Comparison of ENCODE assay signal across 8 cellular contexts in the genomic region with DNA sequence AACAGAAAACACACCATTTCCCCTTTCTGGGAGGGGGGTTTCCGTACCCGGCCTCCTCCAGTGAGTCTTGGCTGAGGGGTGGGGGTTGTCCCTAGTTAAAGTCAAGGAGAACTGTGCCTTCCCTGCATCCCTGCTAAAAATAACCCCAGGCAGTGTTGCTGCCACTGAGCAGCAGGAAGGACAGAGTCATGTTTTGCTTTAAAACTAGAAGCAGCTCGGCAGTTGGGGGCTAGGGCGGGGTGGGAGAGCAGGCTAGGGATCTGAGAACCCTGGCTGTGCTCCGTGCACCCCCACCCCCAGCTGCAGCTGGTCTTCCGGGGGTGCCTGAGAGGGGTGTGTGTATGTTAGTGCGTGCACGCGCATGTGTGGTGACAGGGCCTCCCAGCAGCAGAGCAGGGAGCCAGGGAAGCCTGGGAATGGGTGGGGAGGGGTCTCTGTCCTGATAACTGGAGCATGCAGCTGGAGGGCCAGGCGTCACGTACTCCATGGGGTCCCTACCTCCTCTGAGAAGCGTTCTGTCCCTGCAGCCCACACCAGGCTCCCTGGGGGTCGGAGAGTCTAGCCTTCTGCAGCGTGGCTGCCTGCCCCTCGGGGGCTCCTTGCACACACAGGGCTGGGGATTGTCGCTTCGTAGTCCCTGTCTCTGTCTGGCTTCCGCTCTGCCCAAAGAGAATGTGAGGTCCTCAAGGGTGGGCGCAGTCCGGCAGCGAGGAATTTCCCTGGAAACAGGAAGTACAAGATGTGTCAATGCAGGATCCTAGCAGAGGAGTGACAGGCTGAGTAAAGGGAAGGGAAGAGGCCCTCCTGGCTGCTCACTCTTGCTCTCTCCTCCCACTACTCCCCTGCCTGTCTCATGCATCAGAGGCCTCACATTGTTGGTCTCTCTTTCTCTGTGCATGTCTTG. TPM values are rescaled to one million over a fixed set of nuclear protein-coding genes. Genes with fewer than 3 reads are reported as not detected.
DNase-seq lines count a peak whose midpoint lies in the region; FAIRE-seq and TF ChIP-seq lines count a peak whose summit lies in the region.

No MANE protein-coding gene starts in this region.

- H3K4me3 ChIP-seq in BE2C (ENCODE audit: low read depth, low read length), result peak overlapping the region; percentile 32
- H3K4me3 ChIP-seq in skeletal muscle cell (ENCODE audit: low read depth, low read length), result peak overlapping the region; percentile 32

- H3K27ac Mint-ChIP-seq in activated naive CD8-positive, alpha-beta T cell treated with anti-CD3 and anti-CD28 coated beads for 36 hours, result peak overlapping the region; percentile 93

- peaks cover 22% of the 10 kb centered on the region for H3K4me1 ChIP-seq in BE2C

- no peaks in the 10 kb centered on the region for H3K27me3 Mint-ChIP-seq in activated naive CD8-positive, alpha-beta T cell treated with anti-CD3 and anti-CD28 coated beads for 36 hours

- H3K36me3 Mint-ChIP-seq in activated naive CD8-positive, alpha-beta T cell treated with anti-CD3 and anti-CD28 coated beads for 36 hours, result peaks cover 2% of the 10 kb centered on the region

- DNase-seq in BE2C (peak; percentile 60), GM19239 (ENCODE audit: insufficient read length, low spot score) (peak; percentile 26), HTR-8/SVneo (ENCODE audit: insufficient read length, low spot score) (peak; percentile 54), hippocampal formation (lab: John Stamatoyannopoulos, UW) (peak; percentile 52 to 69), skeletal muscle cell (ENCODE audit: low read depth) (peak; percentile 52), 8988T (no peak), NCI-H187 treated with DMSO at 0.1 percent for 48 hours (lab: John Stamatoyannopoulos, UW) (no peak)
- DNase-seq in activated naive CD8-positive, alpha-beta T cell treated with anti-CD3 and anti-CD28 coated beads for 36 hours, result no peak

- no peak for TF ChIP-seq CTCF in BE2C (IDR thresholded peaks at IDR 0.05; ENCODE audit: low read depth, low read length)

- H3K4me3 Mint-ChIP-seq in activated naive CD8-positive, alpha-beta T cell treated with anti-CD3 and anti-CD28 coated beads for 36 hours, result peak overlapping the region; percentile 64

- H3K9me3 Mint-ChIP-seq in activated naive CD8-positive, alpha-beta T cell treated with anti-CD3 and anti-CD28 coated beads for 36 hours, result peaks cover 2% of the 10 kb centered on the region

- FAIRE-seq in GM19239 (lab: Jason Lieb, UNC), result peak; percentile 90
- FAIRE-seq in HTR-8/SVneo (lab: Jason Lieb, UNC), result no peak

- H3K27me3 ChIP-seq in BE2C, result no peaks in the 10 kb centered on the region

- no peaks in the 10 kb centered on the region for H3K9me3 ChIP-seq in BE2C

- H3K36me3 ChIP-seq in BE2C, result no peaks in the 10 kb centered on the region

- H3K4me1 Mint-ChIP-seq in activated naive CD8-positive, alpha-beta T cell treated with anti-CD3 and anti-CD28 coated beads for 36 hours, result peaks cover 65% of the 10 kb centered on the region

RNA-seq across cellular contexts. Expression of gene ARMC12, which starts 16.8 kb away (rescaled TPM):
- 3.1 TPM for polyA plus RNA-seq in BE2C (2012; ENCODE audit: insufficient read depth, insufficient read length, low read depth)
- 1 to 10 TPM; 1.8 to 2.0 TPM for total RNA-seq in activated naive CD8-positive, alpha-beta T cell treated with anti-CD3 and anti-CD28 coated beads for 36 hours

RNA-seq across cellular contexts. Expression of gene FKBP5, which starts 31.4 kb away (rescaled TPM):
- 35.2 TPM for polyA plus RNA-seq in BE2C (2012; ENCODE audit: insufficient read depth, insufficient read length, low read depth)
- 100 to 1,000 TPM; 110 TPM for total RNA-seq in activated naive CD8-positive, alpha-beta T cell treated with anti-CD3 and anti-CD28 coated beads for 36 hours

RNA-seq across cellular contexts. Expression of gene CLPSL2, which starts 56.3 kb away (rescaled TPM):
- not detected for polyA plus RNA-seq in BE2C (2012; ENCODE audit: insufficient read depth, insufficient read length, low read depth)
- total RNA-seq in activated naive CD8-positive, alpha-beta T cell treated with anti-CD3 and anti-CD28 coated beads for 36 hours, result not detected

Comparison
In these comparisons a context has a peak if more than half of its experiments do, and no peak if none do; other contexts are left out.
1. DNase-seq: peak in BE2C (single experiment), GM19239 (single experiment), HTR-8/SVneo (single experiment), hippocampal formation (2 of 2) and skeletal muscle cell (single experiment); none in activated naive CD8-positive, alpha-beta T cell treated with anti-CD3 and anti-CD28 coated beads for 36 hours (single experiment), 8988T (single experiment) and NCI-H187 treated with DMSO at 0.1 percent for 48 hours (single experiment).